In the genomic region with DNA sequence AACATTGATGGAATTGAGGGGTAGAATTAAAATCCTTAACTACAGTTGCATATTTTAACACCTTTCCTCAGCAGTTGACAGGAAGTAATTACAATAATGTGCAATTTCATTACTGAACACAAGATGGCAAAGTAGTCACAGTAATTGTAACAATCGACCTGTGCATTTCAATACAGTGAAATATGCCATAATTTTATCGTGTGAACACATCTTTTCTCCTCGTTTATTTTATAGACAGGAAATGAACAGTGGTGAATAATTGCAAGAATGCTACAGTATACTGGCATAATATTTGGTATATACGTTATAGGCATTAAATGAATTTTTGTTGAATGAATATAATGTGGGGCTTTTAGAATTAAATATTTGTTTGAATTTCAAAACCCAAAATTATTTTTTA, we compare ENCODE assay signal across 9 cellular contexts. TPM values are rescaled to one million over a fixed set of nuclear protein-coding genes. Genes with fewer than 3 reads are reported as not detected.
A peak's percentile ranks its signal among the peaks of the same experiment; 100 is the strongest.
DNase-seq lines count a peak whose midpoint lies in the region; FAIRE-seq and TF ChIP-seq lines count a peak whose summit lies in the region.
"Had no signal": no experiment of that assay in that cellular context is flagged by ENCODE, and none has a peak within 500 bp of the region (broad histone marks: within the 10 kb centered on the region; RNA-seq: fewer than 3 reads in every experiment).

No MANE protein-coding gene starts in this region.

- H3K36me3 ChIP-seq in HEK293 (ENCODE audit: control insufficient read depth in 2 of 2, insufficient read depth in 1 of 2, low read length in 2 of 2) (no peaks in the 10 kb centered on the region), neutrophil (peaks cover 7% of the 10 kb centered on the region)
- H3K36me3 ChIP-seq: HAP-1 had no signal

- H3K36me3 Mint-ChIP-seq in activated T-helper 2 cell treated with anti-CD3 and anti-CD28 coated beads, Interferon-gamma antibody, Interleukin-2, Interleukin-4, amounts not matched to agents 10 μg/mL and 5 μg/mL and 100 μg/mL, durations not matched to agents 14 hours and 24 hours and 36 hours (ENCODE audit: low read depth): no peaks in the 10 kb centered on the region

- H3K4me3 ChIP-seq in GM12864 (ENCODE audit: low read depth, low read length) (no peak overlapping the region), HEK293 (ENCODE audit: low read depth, low read length) (no peak overlapping the region), LNCaP clone FGC (ENCODE audit: low read depth, low read length) (no peak overlapping the region), neutrophil (ENCODE audit: low read depth in 1 of 2, low read length in 1 of 2) (no peak overlapping the region)
- H3K4me3 ChIP-seq: HAP-1 had no signal

- TF ChIP-seq CTCF in GM12864 (IDR thresholded peaks at IDR 0.05; ENCODE audit: low read depth, low read length, missing control alignments) (peak; percentile 49), HEK293 (tag by site-specific recombination; IDR thresholded peaks at IDR 0.05) (peak; percentile 64), LNCaP clone FGC (IDR thresholded peaks at IDR 0.05; ENCODE audit: control insufficient read depth, extremely low read depth, insufficient read depth) (peak; percentile 74), RWPE1 (conservative IDR thresholded peaks at IDR 0.05; ENCODE audit: low read depth) (peak; percentile 68), neutrophil (IDR thresholded peaks at IDR 0.05) (peak; percentile 44)

- H3K9me3 ChIP-seq in HEK293 (ENCODE audit: control insufficient read depth, insufficient read depth, low read depth, low read length): no peaks in the 10 kb centered on the region
- H3K9me3 ChIP-seq in neutrophil: no peaks in the 10 kb centered on the region
- H3K9me3 ChIP-seq: HAP-1 had no signal

- no peaks in the 10 kb centered on the region for H3K27me3 ChIP-seq in neutrophil

- H3K27ac Mint-ChIP-seq in activated T-helper 2 cell treated with anti-CD3 and anti-CD28 coated beads, Interferon-gamma antibody, Interleukin-2, Interleukin-4, amounts not matched to agents 10 μg/mL and 5 μg/mL and 100 μg/mL, durations not matched to agents 14 hours and 24 hours and 36 hours: no peak overlapping the region

- intact Hi-C loops in activated T-helper 2 cell treated with anti-CD3 and anti-CD28 coated beads, Interferon-gamma antibody, Interleukin-2, Interleukin-4, amounts not matched to agents 10 μg/mL and 5 μg/mL and 100 μg/mL, durations not matched to agents 14 hours and 24 hours and 36 hours (cut with micrococcal nuclease): loop anchor here (1.0 to 10.0 kb wide), 4 partner anchors 150 to 1438 kb away; a partner anchor contains a TSS

- H3K4me1 ChIP-seq in HEK293 (ENCODE audit: control insufficient read depth, insufficient read depth, low read length): peaks cover 11% of the 10 kb centered on the region; the same call in 1 of the 2 replicates
- peaks cover 0 to 6% of the 10 kb centered on the region in 2 experiments for H3K4me1 ChIP-seq in neutrophil (ENCODE audit: control insufficient read depth in 1 of 2, insufficient read depth in 1 of 2, low read depth in 1 of 2, low read length in 1 of 2)
- H3K4me1 ChIP-seq: HAP-1 had no signal

- no peaks in the 10 kb centered on the region for H3K27me3 Mint-ChIP-seq in activated T-helper 2 cell treated with anti-CD3 and anti-CD28 coated beads, Interferon-gamma antibody, Interleukin-2, Interleukin-4, amounts not matched to agents 10 μg/mL and 5 μg/mL and 100 μg/mL, durations not matched to agents 14 hours and 24 hours and 36 hours (ENCODE audit: low read depth)

- POLR2A ChIA-PET in HEK293 (lab: Yijun Ruan, JAX): no interaction called here
- POLR2A ChIA-PET in RWPE1 (lab: Yijun Ruan, JAX; ENCODE audit: low non-redundant PET): no interaction called here

- H3K9me3 Mint-ChIP-seq in activated T-helper 2 cell treated with anti-CD3 and anti-CD28 coated beads, Interferon-gamma antibody, Interleukin-2, Interleukin-4, amounts not matched to agents 10 μg/mL and 5 μg/mL and 100 μg/mL, durations not matched to agents 14 hours and 24 hours and 36 hours: no peaks in the 10 kb centered on the region

- peaks cover 10% of the 10 kb centered on the region for H3K4me1 Mint-ChIP-seq in activated T-helper 2 cell treated with anti-CD3 and anti-CD28 coated beads, Interferon-gamma antibody, Interleukin-2, Interleukin-4, amounts not matched to agents 10 μg/mL and 5 μg/mL and 100 μg/mL, durations not matched to agents 14 hours and 24 hours and 36 hours (ENCODE audit: low read depth)

- TF ChIP-seq POLR2A in erythroblast (IDR thresholded peaks at IDR 0.05; ENCODE audit: low read length): no peak

- no peak overlapping the region for H3K27ac ChIP-seq in HEK293 (ENCODE audit: extremely low read depth, low read depth, low read length)
- H3K27ac ChIP-seq in RWPE1: no peak overlapping the region
- no peak overlapping the region for H3K27ac ChIP-seq in neutrophil

- CTCF ChIA-PET in HEK293 (lab: Yijun Ruan, JAX) (interaction anchor here (0.6 to 3.8 kb wide), 19 partner anchors 8 to 903 kb away, joined by 3 to 42 read pairs (median 4); a partner anchor contains a TSS), RWPE1 (lab: Yijun Ruan, JAX) (interaction anchor here (0.6 to 0.9 kb wide), 3 partner anchors 35 to 536 kb away, joined by 3 read pairs; no protein-coding TSS in a partner anchor)

- DNase-seq in GM12864 (ENCODE audit: low read depth): no peak
- DNase-seq in LNCaP clone FGC (ENCODE audit: low read depth): no peak
- peak; percentile 51 for DNase-seq in RWPE1 (ENCODE audit: low spot score)
- peak; percentile 78 to 81 for DNase-seq in erythroblast (lab: John Stamatoyannopoulos, UW)
- DNase-seq in activated T-helper 2 cell treated with anti-CD3 and anti-CD28 coated beads, Interferon-gamma antibody, Interleukin-2, Interleukin-4, amounts not matched to agents 10 μg/mL and 5 μg/mL and 100 μg/mL, durations not matched to agents 14 hours and 24 hours and 36 hours (ENCODE audit: low spot score): no peak

- no peak overlapping the region for H3K4me3 Mint-ChIP-seq in activated T-helper 2 cell treated with anti-CD3 and anti-CD28 coated beads, Interferon-gamma antibody, Interleukin-2, Interleukin-4, amounts not matched to agents 10 μg/mL and 5 μg/mL and 100 μg/mL, durations not matched to agents 14 hours and 24 hours and 36 hours (ENCODE audit: low read depth)

- FAIRE-seq in A204.1 (lab: Jason Lieb, UNC): peak; percentile 96

TF ChIP-seq in HEK293, 187 proteins besides CTCF, POLR2A, EP300 and RAD21 (continues in another document):
- no peak for TF ChIP-seq SALL2 (tag by site-specific recombination; IDR thresholded peaks at IDR 0.05; ENCODE audit: borderline replicate concordance)
- TF ChIP-seq TRIM28 (IDR thresholded peaks at IDR 0.05; ENCODE audit: borderline replicate concordance, low read length): 0 out of 2 replicates have a peak, but pooled peaks have one; percentile 21
- no peak for TF ChIP-seq SP3 (tag by site-specific recombination; IDR thresholded peaks at IDR 0.05)
- no peak for TF ChIP-seq ZNF133 (tag by site-specific recombination; IDR thresholded peaks at IDR 0.05)
- TF ChIP-seq, protein P1, sequence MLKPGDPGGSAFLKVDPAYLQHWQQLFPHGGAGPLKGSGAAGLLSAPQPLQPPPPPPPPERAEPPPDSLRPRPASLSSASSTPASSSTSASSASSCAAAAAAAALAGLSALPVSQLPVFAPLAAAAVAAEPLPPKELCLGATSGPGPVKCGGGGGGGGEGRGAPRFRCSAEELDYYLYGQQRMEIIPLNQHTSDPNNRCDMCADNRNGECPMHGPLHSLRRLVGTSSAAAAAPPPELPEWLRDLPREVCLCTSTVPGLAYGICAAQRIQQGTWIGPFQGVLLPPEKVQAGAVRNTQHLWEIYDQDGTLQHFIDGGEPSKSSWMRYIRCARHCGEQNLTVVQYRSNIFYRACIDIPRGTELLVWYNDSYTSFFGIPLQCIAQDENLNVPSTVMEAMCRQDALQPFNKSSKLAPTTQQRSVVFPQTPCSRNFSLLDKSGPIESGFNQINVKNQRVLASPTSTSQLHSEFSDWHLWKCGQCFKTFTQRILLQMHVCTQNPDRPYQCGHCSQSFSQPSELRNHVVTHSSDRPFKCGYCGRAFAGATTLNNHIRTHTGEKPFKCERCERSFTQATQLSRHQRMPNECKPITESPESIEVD (tag by site-specific recombination; IDR thresholded peaks at IDR 0.05): peak; percentile 25; the same call in 1 of the 2 replicates
- TF ChIP-seq ZNF423 (tag by site-specific recombination; IDR thresholded peaks at IDR 0.05): no peak
- no peak for TF ChIP-seq OVOL3 (tag by site-specific recombination; IDR thresholded peaks at IDR 0.05)
- TF ChIP-seq ZNF626 (tag by site-specific recombination; IDR thresholded peaks at IDR 0.05): no peak
- TF ChIP-seq ZNF660 (tag by site-specific recombination; IDR thresholded peaks at IDR 0.05): peak; percentile 73
- TF ChIP-seq HOXC10 (CRISPR knock-in tag; IDR thresholded peaks at IDR 0.05): no peak
- no peak for TF ChIP-seq ZNF555 (tag by site-specific recombination; conservative IDR thresholded peaks at IDR 0.05)
- TF ChIP-seq, protein P2, sequence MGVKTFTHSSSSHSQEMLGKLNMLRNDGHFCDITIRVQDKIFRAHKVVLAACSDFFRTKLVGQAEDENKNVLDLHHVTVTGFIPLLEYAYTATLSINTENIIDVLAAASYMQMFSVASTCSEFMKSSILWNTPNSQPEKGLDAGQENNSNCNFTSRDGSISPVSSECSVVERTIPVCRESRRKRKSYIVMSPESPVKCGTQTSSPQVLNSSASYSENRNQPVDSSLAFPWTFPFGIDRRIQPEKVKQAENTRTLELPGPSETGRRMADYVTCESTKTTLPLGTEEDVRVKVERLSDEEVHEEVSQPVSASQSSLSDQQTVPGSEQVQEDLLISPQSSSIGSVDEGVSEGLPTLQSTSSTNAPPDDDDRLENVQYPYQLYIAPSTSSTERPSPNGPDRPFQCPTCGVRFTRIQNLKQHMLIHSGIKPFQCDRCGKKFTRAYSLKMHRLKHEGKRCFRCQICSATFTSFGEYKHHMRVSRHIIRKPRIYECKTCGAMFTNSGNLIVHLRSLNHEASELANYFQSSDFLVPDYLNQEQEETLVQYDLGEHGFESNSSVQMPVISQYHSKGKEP (tag by site-specific recombination; IDR thresholded peaks at IDR 0.05): 0 out of 2 replicates have a peak, but pooled peaks have one; percentile 6

RNA-seq across cellular contexts. Expression of a gene that starts 25.0 kb away (rescaled TPM):
- total RNA-seq in activated T-helper 2 cell treated with anti-CD3 and anti-CD28 coated beads, Interferon-gamma antibody, Interleukin-2, Interleukin-4, amounts not matched to agents 10 μg/mL and 5 μg/mL and 100 μg/mL, durations not matched to agents 14 hours and 24 hours and 36 hours: 28.9 and 29.9 TPM in 2 replicates

RNA-seq across cellular contexts. Expression of a gene that starts 31.4 kb away (rescaled TPM):
- total RNA-seq in activated T-helper 2 cell treated with anti-CD3 and anti-CD28 coated beads, Interferon-gamma antibody, Interleukin-2, Interleukin-4, amounts not matched to agents 10 μg/mL and 5 μg/mL and 100 μg/mL, durations not matched to agents 14 hours and 24 hours and 36 hours: not detected in 2 replicates

Comparison
In these comparisons a context has a peak if more than half of its experiments do, and no peak if none do; other contexts are left out.
1. DNase-seq: peak in RWPE1 (single experiment) and erythroblast (2 of 2); none in GM12864 (single experiment), LNCaP clone FGC (single experiment) and activated T-helper 2 cell treated with anti-CD3 and anti-CD28 coated beads, Interferon-gamma antibody, Interleukin-2, Interleukin-4, amounts not matched to agents 10 μg/mL and 5 μg/mL and 100 μg/mL, durations not matched to agents 14 hours and 24 hours and 36 hours (single experiment).
2. Peak in every context shown above with its lines, with median percentiles within 50 percentile points of each other: CTCF ChIP-seq.